24 cellular contexts compared by ENCODE assay signal in the genomic region with DNA sequence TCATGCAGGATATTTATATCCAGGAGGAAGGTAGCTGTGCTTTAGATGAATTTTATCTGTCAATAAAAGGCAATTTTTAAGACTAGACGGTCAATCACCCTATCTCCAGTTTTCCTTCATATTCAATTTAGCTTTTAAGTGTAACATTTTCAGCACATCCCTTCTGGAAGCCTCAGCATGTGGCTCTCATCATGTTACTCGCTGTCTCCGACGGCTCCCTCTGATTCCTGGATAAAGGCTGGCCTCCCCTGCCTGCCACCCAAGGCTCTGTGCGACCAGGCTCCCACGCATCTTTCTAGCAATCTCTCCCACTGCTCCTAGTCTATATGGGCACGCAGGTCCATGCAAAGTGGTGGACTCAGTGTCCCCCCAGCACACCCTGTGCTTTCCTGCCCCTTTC.
"Had no signal": no experiment of that assay in that cellular context is flagged by ENCODE, and none has a peak within 500 bp of the region (broad histone marks: within the 10 kb centered on the region; RNA-seq: fewer than 3 reads in every experiment).

No MANE protein-coding gene starts in this region.

- H3K79me2 ChIP-seq: hepatocyte had no signal

- H3K36me3 Mint-ChIP-seq: immature natural killer cell had no signal

- H3K36me3 ChIP-seq: colonic mucosa, left lung had no signal

- DNase-seq: colonic mucosa; cortex of kidney; effector CD4-positive, alpha-beta T cell; effector memory CD4-positive, alpha-beta T cell; foreskin keratinocyte; heart left ventricle; hypothalamus; immature natural killer cell; islet precursor cell; kidney; kidney glomerular epithelial cell; left colon; left lung; left ventricle myocardium superior; lower lobe of right lung; mesenchymal stem cell; mucosa of descending colon had no signal

- H3K4me2 ChIP-seq: hepatocyte had no signal

- FAIRE-seq: endothelial cell of umbilical vein, frontal cortex, kidney had no signal

- H3K4me1 Mint-ChIP-seq: immature natural killer cell, mesothelial cell of epicardium had no signal

- H3K27ac Mint-ChIP-seq: dendritic cell treated with granulocyte-macrophage colony-stimulating factor and Interleukin-4, amounts not matched to agents 40 ng/mL and 50 ng/mL, for 4 days; immature natural killer cell; mesothelial cell of epicardium had no signal

- ATAC-seq: foreskin keratinocyte, gastroesophageal sphincter, heart left ventricle, left colon, left lung, left ventricle myocardium superior, lower lobe of right lung, mucosa of descending colon had no signal

- H3K4me3 Mint-ChIP-seq: dendritic cell treated with granulocyte-macrophage colony-stimulating factor and Interleukin-4, amounts not matched to agents 40 ng/mL and 50 ng/mL, for 4 days; immature natural killer cell; mesothelial cell of epicardium had no signal

- H3K9me3 ChIP-seq: colonic mucosa, esophagus muscularis mucosa, gastroesophageal sphincter, heart left ventricle, left lung, lower lobe of right lung, mucosa of descending colon had no signal

- H3K9me3 Mint-ChIP-seq: dendritic cell treated with granulocyte-macrophage colony-stimulating factor and Interleukin-4, amounts not matched to agents 40 ng/mL and 50 ng/mL, for 4 days; immature natural killer cell; mesothelial cell of epicardium had no signal

- H3K4me1 ChIP-seq: colonic mucosa, foreskin keratinocyte, left lung had no signal

- H3K27ac ChIP-seq: colonic mucosa, esophagus muscularis mucosa, foreskin keratinocyte, gastroesophageal sphincter, heart left ventricle, hepatocyte, left lung, lower lobe of right lung had no signal

- H2AFZ ChIP-seq: hepatocyte had no signal

- H3K27me3 ChIP-seq: colonic mucosa, esophagus muscularis mucosa, foreskin keratinocyte, gastroesophageal sphincter, heart left ventricle, hepatocyte, left lung had no signal

- H3K4me3 ChIP-seq: colonic mucosa, esophagus muscularis mucosa, gastroesophageal sphincter, heart left ventricle, hepatocyte, left lung, lower lobe of right lung, mucosa of descending colon had no signal
